ENCODE assay signal across 9 cellular contexts in genomic region chr10:4242561-4243035, GRCh38.
A peak's percentile ranks its signal among the peaks of the same experiment; 100 is the strongest.
DNase-seq lines count a peak whose midpoint lies in the region; FAIRE-seq lines count a peak whose summit lies in the region.
"Had no signal": no experiment of that assay in that cellular context is flagged by ENCODE, and none has a peak within 500 bp of the region (broad histone marks: within the 10 kb centered on the region; RNA-seq: fewer than 3 reads in every experiment).

No MANE protein-coding gene starts in this region.

- H3K4me3 ChIP-seq in MG63 (peak overlapping the region; percentile 41), mucosa of rectum (ENCODE audit: low read length in 2 of 2) (no peak overlapping the region), small intestine (ENCODE audit: low read depth in 1 of 2, low read length in 2 of 2) (no peak overlapping the region)

- H3K4me1 ChIP-seq in mucosa of rectum (ENCODE audit: control insufficient read depth in 2 of 2, insufficient read depth in 2 of 2, low read length in 2 of 2) (no peaks in the 10 kb centered on the region), small intestine (ENCODE audit: control insufficient read depth in 2 of 2, insufficient read depth in 1 of 2, low read depth in 1 of 2, low read length in 1 of 2) (peaks cover 4 to 11% of the 10 kb centered on the region in 2 donors)

- H3K9ac ChIP-seq in mucosa of rectum (ENCODE audit: low read depth in 1 of 2, low read length in 2 of 2): no peak overlapping the region

- DNase-seq in A172 (ENCODE audit: low spot score) (peak; percentile 69), MG63 (peak; percentile 88), dermis microvascular lymphatic vessel endothelial cell (ENCODE audit: low read depth in 2 of 2) (peak; percentile 96 to 98), cerebellar nuclear complex (lab: John Stamatoyannopoulos, UW) (no peak), small intestine (no peak), COLO829 (ENCODE audit: low spot score) (no peak)
- no peak for DNase-seq in stimulated activated CD4-positive, alpha-beta T cell treated with anti-CD3 and anti-CD28 coated beads, Interleukin-2, amount 100 ng/mL, for 48 hours
- DNase-seq: NCI-H1694 had no signal

- no peaks in the 10 kb centered on the region for H3K27me3 ChIP-seq in MG63
- no peaks in the 10 kb centered on the region for H3K27me3 ChIP-seq in mucosa of rectum (ENCODE audit: control insufficient read depth in 2 of 2, insufficient read depth in 2 of 2, low read length in 2 of 2)
- peaks cover 0 to 2% of the 10 kb centered on the region in 2 donors for H3K27me3 ChIP-seq in small intestine (ENCODE audit: control insufficient read depth in 2 of 2, insufficient read depth in 2 of 2, low read length in 2 of 2)

- peak overlapping the region; percentile 62 to 63 for H3K27ac ChIP-seq in mucosa of rectum (ENCODE audit: low read depth in 2 of 2, low read length in 2 of 2)
- H3K27ac ChIP-seq in small intestine (ENCODE audit: low read depth in 1 of 2, low read length in 1 of 2): peak overlapping the region in 1 of 2 donors; percentile 91

- FAIRE-seq in small intestine (lab: Jason Lieb, UNC): no peak

- H3K9me3 ChIP-seq in MG63 (no peaks in the 10 kb centered on the region; the same call in 1 of the 2 replicates), mucosa of rectum (ENCODE audit: control insufficient read depth in 2 of 2, low read length in 2 of 2) (no peaks in the 10 kb centered on the region), small intestine (ENCODE audit: control insufficient read depth, low read depth) (no peaks in the 10 kb centered on the region)

- 17 to 29% (median 23%) methylated on average over 2 of the region's 2 CpGs for WGBS in small intestine, 3 donors

- H3K36me3 ChIP-seq in MG63 (no peaks in the 10 kb centered on the region; the same call in 1 of the 2 replicates), mucosa of rectum (ENCODE audit: control insufficient read depth in 2 of 2, insufficient read depth in 2 of 2, low read length in 2 of 2) (no peaks in the 10 kb centered on the region), small intestine (ENCODE audit: control insufficient read depth in 2 of 2, insufficient read depth in 2 of 2, low read length in 2 of 2) (no peaks in the 10 kb centered on the region)

Comparison
In these comparisons a context has a peak if more than half of its experiments do, and no peak if none do; other contexts are left out.
1. DNase-seq: peak in A172 (single experiment), MG63 (single experiment) and dermis microvascular lymphatic vessel endothelial cell (2 of 2); none in cerebellar nuclear complex (0 of 2), stimulated activated CD4-positive, alpha-beta T cell treated with anti-CD3 and anti-CD28 coated beads, Interleukin-2, amount 100 ng/mL, for 48 hours (0 of 2), small intestine (single experiment) and COLO829 (single experiment).